Comparison of ENCODE assay signal across 1 cellular context in genomic region chr16:81888520-81889394, GRCh38.
A peak's percentile ranks its signal among the peaks of the same experiment; 100 is the strongest.
TF ChIP-seq lines count a peak whose summit lies in the region.

No MANE protein-coding gene starts in this region.

TF ChIP-seq in HepG2, 621 proteins besides CTCF, POLR2A, EP300 and RAD21 (continued from another document and continues in another):
- TF ChIP-seq CREM (IDR thresholded peaks at IDR 0.05) (no peak; the same call in 1 of the 2 replicates), CREM (CRISPR knock-in tag; IDR thresholded peaks at IDR 0.05) (no peak), ZNF407 (CRISPR knock-in tag; IDR thresholded peaks at IDR 0.05; ENCODE audit: not compliant biosample characterization) (peak; percentile 49), HNF4G (IDR thresholded peaks at IDR 0.05; ENCODE audit: borderline replicate concordance, low read depth, low read length) (peak; percentile 72), HNF4G (CRISPR knock-in tag; IDR thresholded peaks at IDR 0.05; ENCODE audit: borderline replicate concordance, low read depth) (no peak; the same call in 1 of the 2 replicates), MYPOP (CRISPR knock-in tag; IDR thresholded peaks at IDR 0.05) (peak; percentile 67; the same call in 1 of the 2 replicates), ZNF766 (CRISPR knock-in tag; IDR thresholded peaks at IDR 0.05; ENCODE audit: borderline replicate concordance) (peak; percentile 81; the same call in 1 of the 2 replicates), IRF1 (CRISPR knock-in tag; IDR thresholded peaks at IDR 0.05; ENCODE audit: low read depth) (no peak), BORCS8-MEF2B (CRISPR knock-in tag; IDR thresholded peaks at IDR 0.05) (peak; percentile 79), MEF2D (CRISPR knock-in tag; IDR thresholded peaks at IDR 0.05) (peak; percentile 65; the same call in 1 of the 2 replicates), KLF16 (CRISPR knock-in tag; IDR thresholded peaks at IDR 0.05) (peak in 1 of 2 experiments; percentile 83; a peak in 1 of 4 replicates), FOXP4 (CRISPR knock-in tag; IDR thresholded peaks at IDR 0.05) (peak; percentile 45; the same call in 1 of the 2 replicates), AHDC1 (CRISPR knock-in tag; IDR thresholded peaks at IDR 0.05; ENCODE audit: borderline replicate concordance) (peak; percentile 62; the same call in 1 of the 2 replicates), THAP11 (CRISPR knock-in tag; IDR thresholded peaks at IDR 0.05) (peak; percentile 57; the same call in 1 of the 2 replicates), ZNF232 (CRISPR knock-in tag; IDR thresholded peaks at IDR 0.05; ENCODE audit: borderline replicate concordance) (peak; percentile 65; the same call in 1 of the 2 replicates), ZBTB1 (CRISPR knock-in tag; IDR thresholded peaks at IDR 0.05; ENCODE audit: borderline replicate concordance) (no peak), ATF2 (CRISPR knock-in tag; IDR thresholded peaks at IDR 0.05) (peak; percentile 53; the same call in 1 of the 2 replicates), HNF4A (CRISPR knock-in tag; IDR thresholded peaks at IDR 0.05) (peak; percentile 90), ATF4 (CRISPR knock-in tag; IDR thresholded peaks at IDR 0.05) (peak in 1 of 2 experiments; percentile 86; a peak in 2 of 4 replicates), MAFF (IDR thresholded peaks at IDR 0.05; ENCODE audit: low read depth, low read length) (peak; percentile 77), MED1 (CRISPR knock-in tag; IDR thresholded peaks at IDR 0.05) (0 out of 2 replicates have a peak, but pooled peaks have one; percentile 45), PHF5A (CRISPR knock-in tag; IDR thresholded peaks at IDR 0.05; ENCODE audit: low read depth, unreplicated experiment) (no peak), ZFP1 (CRISPR knock-in tag; IDR thresholded peaks at IDR 0.05) (no peak; the same call in 1 of the 2 replicates), ZNF510 (CRISPR knock-in tag; IDR thresholded peaks at IDR 0.05; ENCODE audit: low read depth) (no peak), ZNF543 (CRISPR knock-in tag; IDR thresholded peaks at IDR 0.05) (0 out of 2 replicates have a peak, but pooled peaks have one; percentile 29), ZNF879 (CRISPR knock-in tag; IDR thresholded peaks at IDR 0.05) (0 out of 2 replicates have a peak, but pooled peaks have one; percentile 49), HOXD1 (CRISPR knock-in tag; IDR thresholded peaks at IDR 0.05) (peak; percentile 98), ZNF564 (CRISPR knock-in tag; IDR thresholded peaks at IDR 0.05) (no peak), HDAC1 (CRISPR knock-in tag; IDR thresholded peaks at IDR 0.05) (peak; percentile 56; the same call in 1 of the 2 replicates), TFAP4 (IDR thresholded peaks at IDR 0.05; ENCODE audit: borderline replicate concordance, low read depth) (peak; percentile 19; the same call in 1 of the 2 replicates), KDM2A (CRISPR knock-in tag; IDR thresholded peaks at IDR 0.05; ENCODE audit: borderline replicate concordance, low read depth) (0 out of 2 replicates have a peak, but pooled peaks have one; percentile 12), KDM3A (CRISPR knock-in tag; IDR thresholded peaks at IDR 0.05; ENCODE audit: low read depth) (no peak), HMG20B (CRISPR knock-in tag; conservative IDR thresholded peaks at IDR 0.05) (peak; percentile 66; the same call in 1 of the 2 replicates), HHEX (CRISPR knock-in tag; IDR thresholded peaks at IDR 0.05) (peak; percentile 24; the same call in 1 of the 2 replicates), FOXO1 (CRISPR knock-in tag; IDR thresholded peaks at IDR 0.05) (peak; percentile 48; the same call in 1 of the 2 replicates), ATF7 (IDR thresholded peaks at IDR 0.05) (peak; percentile 41; the same call in 1 of the 2 replicates), ATF7 (CRISPR knock-in tag; IDR thresholded peaks at IDR 0.05) (peak; percentile 25), ZNF501 (CRISPR knock-in tag; IDR thresholded peaks at IDR 0.05) (peak; percentile 81), SOX13 (IDR thresholded peaks at IDR 0.05) (no peak), SOX13 (CRISPR knock-in tag; conservative IDR thresholded peaks at IDR 0.05 in 1 of 2, IDR thresholded peaks at IDR 0.05 in 1 of 2) (peak in 1 of 2 experiments; percentile 63; a peak in 1 of 4 replicates), CEBPG (CRISPR knock-in tag; IDR thresholded peaks at IDR 0.05) (peak; percentile 74)
